17 cellular contexts compared by ENCODE assay signal in genomic region chr10:74238031-74238431, GRCh38.
A peak's percentile ranks its signal among the peaks of the same experiment; 100 is the strongest.
DNase-seq lines count a peak whose midpoint lies in the region; ATAC-seq and TF ChIP-seq lines count a peak whose summit lies in the region.
"Had no signal": no experiment of that assay in that cellular context is flagged by ENCODE, and none has a peak within 500 bp of the region (broad histone marks: within the 10 kb centered on the region; RNA-seq: fewer than 3 reads in every experiment).

No MANE protein-coding gene starts in this region.

- DNase-seq in A673 (ENCODE audit: low spot score), result peak; percentile 93
- peak; percentile 64 for DNase-seq in SK-N-DZ (ENCODE audit: low spot score)
- peak; percentile 36 for DNase-seq in epithelial cell of esophagus (ENCODE audit: low read depth)
- DNase-seq in RKO (ENCODE audit: low spot score), result no peak
- DNase-seq: activated CD4-positive, alpha-beta T cell treated with anti-CD3 and anti-CD28 coated beads, Interleukin-2, amount 50 U/mL, for 1 hour; activated T-cell treated with anti-CD3 and anti-CD28 coated beads, Interleukin-2, amount 50 U/mL, for 48 hours; natural killer cell; NCI-H1417; NCI-H524; stimulated activated naive CD8-positive, alpha-beta T cell treated with anti-CD3 and anti-CD28 coated beads, Interleukin-15, amount 100 ng/mL, for 72 hours; T-helper 9 cell had no signal

- TF ChIP-seq CTCF in A673 (conservative IDR thresholded peaks at IDR 0.05; ENCODE audit: low read depth, low read length) (no peak), epithelial cell of esophagus (IDR thresholded peaks at IDR 0.05; ENCODE audit: insufficient read depth, low read depth, low read length, missing control alignments) (no peak)

- peaks cover 35% of the 10 kb centered on the region for H3K4me1 ChIP-seq in A673 (ENCODE audit: insufficient read depth, low read length, poor library complexity, severe bottlenecking)
- peaks cover 8% of the 10 kb centered on the region for H3K4me1 ChIP-seq in mesodermal cell (ENCODE audit: control insufficient read depth, insufficient read depth, low read length, poor library complexity, severe bottlenecking)
- H3K4me1 ChIP-seq: A549 had no signal

- POLR2A ChIA-PET in A673 (lab: Charles Lee; ENCODE audit: low non-redundant PET), result interaction anchor here (0.5 to 0.6 kb wide), 2 partner anchors 440 to 730 kb away, joined by 6 read pairs; no protein-coding TSS in a partner anchor

- intact Hi-C loops in A673 (cut with micrococcal nuclease; ENCODE audit: unreplicated experiment), result loop anchor here (5.0 to 10.0 kb wide), 3 partner anchors 113 to 999 kb away; partner anchors contain the start of gene COMTD1

- H3K27ac ChIP-seq in A673 (ENCODE audit: low read depth, low read length, poor library complexity, severe bottlenecking) (peak overlapping the region; percentile 43), mesodermal cell (ENCODE audit: low read depth, low read length, severe bottlenecking) (peak overlapping the region; percentile 52)
- H3K27ac ChIP-seq: A549 had no signal

- H3K9me3 ChIP-seq in A673 (ENCODE audit: low read depth, low read length, poor library complexity, severe bottlenecking) (no peaks in the 10 kb centered on the region), mesodermal cell (ENCODE audit: control insufficient read depth, low read length) (no peaks in the 10 kb centered on the region)
- H3K9me3 ChIP-seq: A549 had no signal

- ATAC-seq in HG02798 (IDR thresholded peaks at IDR 0.05; ENCODE audit: poor library complexity, unreplicated experiment), result no peak
- ATAC-seq in GM18907 (IDR thresholded peaks at IDR 0.05; ENCODE audit: unreplicated experiment), result no peak
- ATAC-seq in GM18520 (IDR thresholded peaks at IDR 0.05; ENCODE audit: unreplicated experiment), result no peak
- ATAC-seq: A549; GM23338; natural killer cell; stimulated activated naive CD8-positive, alpha-beta T cell treated with anti-CD3 and anti-CD28 coated beads, Interleukin-15, amount 100 ng/mL, for 72 hours had no signal

- H3K27me3 ChIP-seq in A673 (replicated peaks; ENCODE audit: insufficient read depth, low read depth, low read length, poor library complexity), result no peaks in the 10 kb centered on the region

- H3K4me3 ChIP-seq in A673 (ENCODE audit: low read depth, low read length, poor library complexity, severe bottlenecking), result peak overlapping the region; percentile 20
- H3K4me3 ChIP-seq in epithelial cell of esophagus (ENCODE audit: low read length), result no peak overlapping the region
- H3K4me3 ChIP-seq in mesodermal cell (ENCODE audit: extremely low read depth, insufficient read depth, low read length, poor library complexity, severe bottlenecking), result no peak overlapping the region
- H3K4me3 ChIP-seq: A549, GM23338 had no signal

- BruUV-seq in A673 (replicated peaks; lab: Mats Ljungman, UMichigan), result no TSS peak

- no peaks in the 10 kb centered on the region for H3K36me3 ChIP-seq in A673 (ENCODE audit: insufficient read depth, low read length, poor library complexity, severe bottlenecking)
- peaks cover 7% of the 10 kb centered on the region for H3K36me3 ChIP-seq in mesodermal cell (ENCODE audit: control insufficient read depth, insufficient read depth, low read length)

- CTCF ChIA-PET in A673 (lab: Charles Lee), result interaction anchor here (0.7 to 0.9 kb wide), 2 partner anchors 62 to 351 kb away, joined by 3 to 6 read pairs; no protein-coding TSS in a partner anchor

- 90 to 96% methylated on average over 2 to 6 of the region's 6 CpGs for WGBS in mesodermal cell (ENCODE audit: insufficient coverage in 2 of 2), 2 experiments
